ENCODE assay signal across 8 cellular contexts in the genomic region with DNA sequence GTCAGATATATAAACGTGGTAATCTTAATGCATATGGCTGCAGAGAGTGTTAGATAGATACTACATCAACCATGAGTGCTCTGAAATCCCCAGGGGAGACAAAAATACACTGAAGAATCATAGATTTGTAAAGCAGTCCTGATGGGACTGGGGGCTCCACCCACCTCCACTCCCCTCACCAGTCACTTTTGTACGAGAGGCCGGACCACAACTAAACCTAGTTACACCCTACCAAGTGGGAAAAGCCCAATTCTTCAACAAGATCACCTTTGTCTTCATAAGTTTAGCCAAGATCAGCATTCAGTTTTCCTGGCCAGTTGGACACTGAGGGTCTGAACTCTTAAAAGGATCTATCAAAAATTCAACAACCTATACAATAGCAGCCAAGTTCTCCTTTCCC. TPM values are rescaled to one million over a fixed set of nuclear protein-coding genes. Genes with fewer than 3 reads are reported as not detected.
DNase-seq lines count a peak whose midpoint lies in the region; ATAC-seq, FAIRE-seq and TF ChIP-seq lines count a peak whose summit lies in the region.

No MANE protein-coding gene starts in this region.

- H4K20me1 ChIP-seq in endothelial cell of umbilical vein (replicated peaks; ENCODE audit: control insufficient read depth, extremely low read depth, insufficient read depth, low read length) = peaks cover 21% of the 10 kb centered on the region

- H3K36me3 ChIP-seq in NT2/D1 (ENCODE audit: insufficient read depth, insufficient read length, low read length) (peaks cover 66% of the 10 kb centered on the region), endothelial cell of umbilical vein (ENCODE audit: control insufficient read depth in 2 of 2, extremely low read depth in 1 of 2, insufficient read depth in 2 of 2, low read length in 2 of 2) (peaks cover 21 to 31% of the 10 kb centered on the region in 2 experiments), neutrophil (peaks cover 48% of the 10 kb centered on the region)

- H3K4me2 ChIP-seq in endothelial cell of umbilical vein (ENCODE audit: insufficient read depth, low read length) = peak overlapping the region; percentile 91

- dilution Hi-C loops in endothelial cell of umbilical vein (cut with MboI; ENCODE audit: extremely low pct_ligation_motif_present, low sequenced_read_pairs) = no loop called here

- peaks cover 68% of the 10 kb centered on the region for H3K36me3 Mint-ChIP-seq in CD4-positive, alpha-beta T cell (ENCODE audit: low read depth)

- CTCF ChIA-PET in CD4-positive, alpha-beta T cell (lab: Charles Lee) = interaction anchor here (0.5 to 4.1 kb wide), 4 partner anchors 9 to 572 kb away, joined by 3 to 28 read pairs (median 4); a partner anchor contains a TSS
- CTCF ChIA-PET in endothelial cell of umbilical vein (lab: Charles Lee) = interaction anchor here (0.8 to 1.4 kb wide), 2 partner anchors 12 to 14 kb away, joined by 3 to 6 read pairs; no protein-coding TSS in a partner anchor

- intact Hi-C loops in CD4-positive, alpha-beta T cell (cut with DNase I, micrococcal nuclease) = loop anchor here (1.0 to 10.0 kb wide), 4 partner anchors 10 to 100 kb away; a partner anchor contains a TSS
- intact Hi-C loops in endothelial cell of umbilical vein (cut with micrococcal nuclease) = loop anchor here (1.0 kb wide), 1 partner anchor 117 kb away; no protein-coding TSS in a partner anchor

- FAIRE-seq in endothelial cell of umbilical vein (lab: Jason Lieb, UNC) = no peak

- peak overlapping the region; percentile 92 for H3K9ac ChIP-seq in NT2/D1 (ENCODE audit: insufficient read length, low read depth)
- H3K9ac ChIP-seq in endothelial cell of umbilical vein (replicated peaks; ENCODE audit: extremely low read depth, insufficient read depth, low read length) = peak overlapping the region; percentile 65

- peaks cover 57% of the 10 kb centered on the region for H3K79me2 ChIP-seq in endothelial cell of umbilical vein (ENCODE audit: control insufficient read depth, insufficient read depth, low read length)

- BruUV-seq in endothelial cell of umbilical vein (replicated peaks; lab: Mats Ljungman, UMichigan) = no TSS peak

- ATAC-seq in CD4-positive, alpha-beta T cell (ENCODE audit: poor library complexity) = no peak
- ATAC-seq in HG03457 (IDR thresholded peaks at IDR 0.05; ENCODE audit: unreplicated experiment) = no peak

- TF ChIP-seq POLR2A in endothelial cell of umbilical vein (IDR thresholded peaks at IDR 0.05; ENCODE audit: low read depth, low read length) = no peak

- H3K27ac Mint-ChIP-seq in CD4-positive, alpha-beta T cell = peak overlapping the region; percentile 92

- POLR2A ChIA-PET in CD4-positive, alpha-beta T cell (lab: Charles Lee) = interaction anchor here (0.6 to 11.6 kb wide), 9 partner anchors 12 to 591 kb away, joined by 3 to 596 read pairs (median 4); a partner anchor contains a TSS
- POLR2A ChIA-PET in endothelial cell of umbilical vein (lab: Charles Lee) = no interaction called here

- H3K4me1 Mint-ChIP-seq in CD4-positive, alpha-beta T cell (ENCODE audit: low read depth) = peaks cover 85% of the 10 kb centered on the region

- no peaks in the 10 kb centered on the region for H3K4me1 ChIP-seq in NT2/D1 (ENCODE audit: insufficient read depth, insufficient read length)
- H3K4me1 ChIP-seq in endothelial cell of umbilical vein (ENCODE audit: control insufficient read depth, extremely low read depth, insufficient read depth, low read length) = peaks cover 38% of the 10 kb centered on the region
- peaks cover 66 to 70% of the 10 kb centered on the region in 2 experiments for H3K4me1 ChIP-seq in neutrophil (ENCODE audit: control insufficient read depth in 1 of 2, insufficient read depth in 1 of 2, low read depth in 1 of 2, low read length in 1 of 2)

- H3K9me1 ChIP-seq in endothelial cell of umbilical vein (replicated peaks; ENCODE audit: control insufficient read depth, extremely low read depth, insufficient read depth, low read length) = no peaks in the 10 kb centered on the region

- H3K4me3 ChIP-seq in NT2/D1 (ENCODE audit: insufficient read length, low read depth) (peak overlapping the region; percentile 95), endothelial cell of umbilical vein (replicated peaks in 1 of 3; ENCODE audit: insufficient read depth in 1 of 3, low read depth in 1 of 3, low read length in 3 of 3) (peak overlapping the region; percentile 7 to 85 (median 75)), neutrophil (ENCODE audit: low read depth in 1 of 2, low read length in 1 of 2) (peak overlapping the region; percentile 79 to 95)

- TF ChIP-seq CTCF in CD4-positive, alpha-beta T cell (IDR thresholded peaks at IDR 0.05) = no peak
- TF ChIP-seq CTCF in endothelial cell of umbilical vein (IDR thresholded peaks at IDR 0.05; ENCODE audit: extremely low read depth in 1 of 2, insufficient read depth in 1 of 2, low read depth in 1 of 2, low read length in 2 of 2) = no peak
- TF ChIP-seq CTCF in neutrophil (IDR thresholded peaks at IDR 0.05) = no peak

- peak in 1 of 10 experiments; percentile 23 for DNase-seq in CD4-positive, alpha-beta T cell
- DNase-seq in NT2/D1 (ENCODE audit: low read depth, low spot score) (no peak), endothelial cell of umbilical vein (ENCODE audit: low read depth, low spot score) (no peak), NCI-H526 (lab: John Stamatoyannopoulos, UW) (no peak), DMS79 treated with DMSO at 0.1 percent for 48 hours (lab: John Stamatoyannopoulos, UW) (no peak), SKM-1 (lab: John Stamatoyannopoulos, UW; ENCODE audit: unreplicated experiment) (no peak)

- H3K27me3 Mint-ChIP-seq in CD4-positive, alpha-beta T cell = no peaks in the 10 kb centered on the region

- peak overlapping the region; percentile 95 for H3K4me3 Mint-ChIP-seq in CD4-positive, alpha-beta T cell

- H3K9me3 Mint-ChIP-seq in CD4-positive, alpha-beta T cell = no peaks in the 10 kb centered on the region

- peak overlapping the region; percentile 21 for H3K27ac ChIP-seq in CD4-positive, alpha-beta T cell (ENCODE audit: low read depth, low read length)
- H3K27ac ChIP-seq in endothelial cell of umbilical vein (ENCODE audit: insufficient read depth, low read depth, low read length) = peak overlapping the region; percentile 2
- H3K27ac ChIP-seq in neutrophil = peak overlapping the region; percentile 99

- H3K27me3 ChIP-seq in CD4-positive, alpha-beta T cell (ENCODE audit: control insufficient read depth, insufficient read depth, low read length) = no peaks in the 10 kb centered on the region
- no peaks in the 10 kb centered on the region for H3K27me3 ChIP-seq in NT2/D1 (ENCODE audit: insufficient read depth, insufficient read length)
- H3K27me3 ChIP-seq in endothelial cell of umbilical vein (ENCODE audit: control insufficient read depth in 2 of 2, insufficient read depth in 2 of 2, low read length in 2 of 2) = no peaks in the 10 kb centered on the region
- H3K27me3 ChIP-seq in neutrophil = no peaks in the 10 kb centered on the region

- H2AFZ ChIP-seq in endothelial cell of umbilical vein (ENCODE audit: low read depth, low read length) = no peak overlapping the region

- no peaks in the 10 kb centered on the region for H3K9me3 ChIP-seq in CD4-positive, alpha-beta T cell (ENCODE audit: control insufficient read depth, low read length)
- H3K9me3 ChIP-seq in NT2/D1 (ENCODE audit: insufficient read depth, low read length) = no peaks in the 10 kb centered on the region
- H3K9me3 ChIP-seq in endothelial cell of umbilical vein (replicated peaks; ENCODE audit: control insufficient read depth, insufficient read depth, low read length) = no peaks in the 10 kb centered on the region
- no peaks in the 10 kb centered on the region for H3K9me3 ChIP-seq in neutrophil

RNA-seq across cellular contexts. Expression of a gene that starts 1.5 kb away (rescaled TPM):
- 1,000 to 10,000 TPM; 1,632 to 1,657 TPM for total RNA-seq in CD4-positive, alpha-beta T cell
- total RNA-seq in endothelial cell of umbilical vein = 322 and 342 TPM in 2 replicates
- 94.0 and 95.0 TPM in 2 replicates for polyA plus RNA-seq in endothelial cell of umbilical vein
- polyA plus RNA-seq in endothelial cell of umbilical vein (2011; cell fraction: cytosol; rRNA removed) = 72.5 and 73.7 TPM in 2 replicates
- 271 and 349 TPM in 2 replicates for polyA plus RNA-seq in endothelial cell of umbilical vein (2011; cell fraction: nucleus; rRNA removed)
- 156 and 202 TPM in 2 replicates for polyA plus RNA-seq in endothelial cell of umbilical vein (2012)
- 107 and 134 TPM in 2 replicates for polyA minus RNA-seq in endothelial cell of umbilical vein
- polyA minus RNA-seq in endothelial cell of umbilical vein (2011; cell fraction: cytosol; rRNA and poly(A)+ RNA removed) = 55.6 TPM
- 177 and 197 TPM in 2 replicates for polyA minus RNA-seq in endothelial cell of umbilical vein (2011; cell fraction: nucleus; rRNA and poly(A)+ RNA removed)

RNA-seq across cellular contexts. Expression of a gene that starts 17.1 kb away (rescaled TPM):
- 1 to 10 TPM; 5.0 to 6.0 TPM for total RNA-seq in CD4-positive, alpha-beta T cell
- 0.39 and 0.62 TPM in 2 replicates for total RNA-seq in endothelial cell of umbilical vein
- 0.10 and 0.11 TPM in 2 replicates for polyA plus RNA-seq in endothelial cell of umbilical vein
- 0.06 and 0.07 TPM in 2 replicates for polyA plus RNA-seq in endothelial cell of umbilical vein (2011; cell fraction: cytosol; rRNA removed)
- polyA plus RNA-seq in endothelial cell of umbilical vein (2011; cell fraction: nucleus; rRNA removed) = 0.83 and 0.91 TPM in 2 replicates
- 0.16 and 0.37 TPM in 2 replicates for polyA plus RNA-seq in endothelial cell of umbilical vein (2012)
- 0.41 and 0.47 TPM in 2 replicates for polyA minus RNA-seq in endothelial cell of umbilical vein
- not detected for polyA minus RNA-seq in endothelial cell of umbilical vein (2011; cell fraction: cytosol; rRNA and poly(A)+ RNA removed)
- 0.72 and 1.4 TPM in 2 replicates for polyA minus RNA-seq in endothelial cell of umbilical vein (2011; cell fraction: nucleus; rRNA and poly(A)+ RNA removed)

RNA-seq across cellular contexts. Expression of a gene that starts 26.1 kb away (rescaled TPM):
- total RNA-seq in CD4-positive, alpha-beta T cell = 10 to 100 TPM; 71.9 to 74.1 TPM
- 43.3 and 48.5 TPM in 2 replicates for total RNA-seq in endothelial cell of umbilical vein
- polyA plus RNA-seq in endothelial cell of umbilical vein = 44.0 and 51.6 TPM in 2 replicates
- 45.1 and 45.7 TPM in 2 replicates for polyA plus RNA-seq in endothelial cell of umbilical vein (2011; cell fraction: cytosol; rRNA removed)
- polyA plus RNA-seq in endothelial cell of umbilical vein (2011; cell fraction: nucleus; rRNA removed) = 109 and 123 TPM in 2 replicates
- 38.6 and 49.2 TPM in 2 replicates for polyA plus RNA-seq in endothelial cell of umbilical vein (2012)
- 46.8 and 52.0 TPM in 2 replicates for polyA minus RNA-seq in endothelial cell of umbilical vein
- polyA minus RNA-seq in endothelial cell of umbilical vein (2011; cell fraction: cytosol; rRNA and poly(A)+ RNA removed) = 18.9 TPM
- 23.0 and 36.3 TPM in 2 replicates for polyA minus RNA-seq in endothelial cell of umbilical vein (2011; cell fraction: nucleus; rRNA and poly(A)+ RNA removed)

RNA-seq across cellular contexts. Expression of a gene that starts 32.9 kb away (rescaled TPM):
- 100 to 1,000 TPM; 668 to 672 TPM for total RNA-seq in CD4-positive, alpha-beta T cell
- 1.1 and 2.3 TPM in 2 replicates for total RNA-seq in endothelial cell of umbilical vein
- polyA plus RNA-seq in endothelial cell of umbilical vein = 1.2 and 2.1 TPM in 2 replicates
- polyA plus RNA-seq in endothelial cell of umbilical vein (2011; cell fraction: cytosol; rRNA removed) = 0.79 and 0.80 TPM in 2 replicates
- polyA plus RNA-seq in endothelial cell of umbilical vein (2011; cell fraction: nucleus; rRNA removed) = 4.5 and 7.5 TPM in 2 replicates
- polyA plus RNA-seq in endothelial cell of umbilical vein (2012) = 0.44 and 2.1 TPM in 2 replicates
- 2.1 and 2.8 TPM in 2 replicates for polyA minus RNA-seq in endothelial cell of umbilical vein
- not detected for polyA minus RNA-seq in endothelial cell of umbilical vein (2011; cell fraction: cytosol; rRNA and poly(A)+ RNA removed)
- 1.2 and 1.3 TPM in 2 replicates for polyA minus RNA-seq in endothelial cell of umbilical vein (2011; cell fraction: nucleus; rRNA and poly(A)+ RNA removed)

RNA-seq across cellular contexts. Expression of a gene that starts 33.5 kb away (rescaled TPM):
- total RNA-seq in CD4-positive, alpha-beta T cell = 10 to 100 TPM; 16.4 to 17.7 TPM
- 41.1 and 41.6 TPM in 2 replicates for total RNA-seq in endothelial cell of umbilical vein
- polyA plus RNA-seq in endothelial cell of umbilical vein = 43.1 and 48.8 TPM in 2 replicates
- polyA plus RNA-seq in endothelial cell of umbilical vein (2011; cell fraction: cytosol; rRNA removed) = 28.8 and 36.8 TPM in 2 replicates
- polyA plus RNA-seq in endothelial cell of umbilical vein (2011; cell fraction: nucleus; rRNA removed) = 60.0 and 60.6 TPM in 2 replicates
- 36.0 and 40.6 TPM in 2 replicates for polyA plus RNA-seq in endothelial cell of umbilical vein (2012)
- polyA minus RNA-seq in endothelial cell of umbilical vein = 25.7 and 26.5 TPM in 2 replicates
- polyA minus RNA-seq in endothelial cell of umbilical vein (2011; cell fraction: cytosol; rRNA and poly(A)+ RNA removed) = 30.1 TPM
- polyA minus RNA-seq in endothelial cell of umbilical vein (2011; cell fraction: nucleus; rRNA and poly(A)+ RNA removed) = 12.9 and 19.6 TPM in 2 replicates

Comparison
In these comparisons a context has a peak if more than half of its experiments do, and no peak if none do; other contexts are left out.
1. H3K27ac ChIP-seq: peak in every context shown above with its lines; median percentile 99 in neutrophil; 21 in CD4-positive, alpha-beta T cell; 2 in endothelial cell of umbilical vein.